18 cellular contexts compared by ENCODE assay signal in genomic region chr20:50098259-50098658, GRCh38. TPM values are rescaled to one million over a fixed set of nuclear protein-coding genes. Genes with fewer than 3 reads are reported as not detected.
DNase-seq lines count a peak whose midpoint lies in the region; ATAC-seq, FAIRE-seq and TF ChIP-seq lines count a peak whose summit lies in the region.
"Had no signal": no experiment of that assay in that cellular context is flagged by ENCODE, and none has a peak within 500 bp of the region (broad histone marks: within the 10 kb centered on the region; RNA-seq: fewer than 3 reads in every experiment).

No MANE protein-coding gene starts in this region.

- H3K4me1 Mint-ChIP-seq in T-helper 1 cell treated with Interleukin-12 subunit alpha and Interleukin-12 subunit beta and Interleukin-4 antibody, amounts not matched to agents 30 μg/mL and 1 μg/mL, for 36 hours (ENCODE audit: low read depth): peaks cover 24% of the 10 kb centered on the region
- peaks cover 41% of the 10 kb centered on the region for H3K4me1 Mint-ChIP-seq in osteocyte (ENCODE audit: unreplicated experiment)

- peaks cover 0 to 16% of the 10 kb centered on the region in 2 donors for H3K36me3 ChIP-seq in esophagus (ENCODE audit: control insufficient read depth in 2 of 2, insufficient read depth in 2 of 2, low read length in 1 of 2)

- FAIRE-seq in frontal cortex (lab: Jason Lieb, UNC): no peak

- no peak overlapping the region for H3K4me3 Mint-ChIP-seq in T-helper 1 cell treated with Interleukin-12 subunit alpha and Interleukin-12 subunit beta and Interleukin-4 antibody, amounts not matched to agents 30 μg/mL and 1 μg/mL, for 36 hours
- H3K4me3 Mint-ChIP-seq in osteocyte (ENCODE audit: unreplicated experiment): no peak overlapping the region
- H3K4me3 Mint-ChIP-seq: activated naive CD4-positive, alpha-beta T cell treated with anti-CD3 and anti-CD28 coated beads, Interleukin-2, amount 10 ng/mL, durations not matched to agents 7 days and 5 days; CD14-positive monocyte; nephron had no signal

- no peak for TF ChIP-seq CTCF in osteocyte (IDR thresholded peaks at IDR 0.05)

- peak overlapping the region; percentile 12 to 33 for H3K27ac ChIP-seq in esophagus (ENCODE audit: low read depth in 2 of 2, low read length in 1 of 2)
- H3K27ac ChIP-seq: 22Rv1 had no signal

- no peaks in the 10 kb centered on the region for H3K9me3 ChIP-seq in esophagus (ENCODE audit: control insufficient read depth in 2 of 2, insufficient read depth in 1 of 2, low read depth in 1 of 2, low read length in 1 of 2)
- H3K9me3 ChIP-seq: thyroid gland had no signal

- H3K27ac Mint-ChIP-seq in T-helper 1 cell treated with Interleukin-12 subunit alpha and Interleukin-12 subunit beta and Interleukin-4 antibody, amounts not matched to agents 30 μg/mL and 1 μg/mL, for 36 hours: peak overlapping the region; percentile 60
- H3K27ac Mint-ChIP-seq in osteocyte (ENCODE audit: unreplicated experiment): peak overlapping the region; percentile 19
- H3K27ac Mint-ChIP-seq: activated naive CD4-positive, alpha-beta T cell treated with anti-CD3 and anti-CD28 coated beads, Interleukin-2, amount 10 ng/mL, durations not matched to agents 7 days and 5 days had no signal

- DNase-seq in T-helper 1 cell (no peak), NCI-H82 (lab: John Stamatoyannopoulos, UW) (peak; percentile 72), osteocyte (ENCODE audit: extremely low spot score, unreplicated experiment) (no peak), NCI-H1930 (lab: John Stamatoyannopoulos, UW) (no peak), frontal cortex (ENCODE audit: low spot score in 2 of 2) (no peak)
- DNase-seq: activated naive CD4-positive, alpha-beta T cell treated with anti-CD3 and anti-CD28 coated beads, Interleukin-2, amount 10 ng/mL, durations not matched to agents 7 days and 5 days; effector CD4-positive, alpha-beta T cell; NCI-H2029; stimulated activated CD4-positive, alpha-beta T cell treated with anti-CD3 and anti-CD28 coated beads, Interleukin-1b, Interleukin-23, amount 100 ng/mL, for 48 hours; thyroid gland had no signal

- no peak for ATAC-seq in GM18867 (IDR thresholded peaks at IDR 0.05; ENCODE audit: unreplicated experiment)
- ATAC-seq: SK-N-SH treated with all-trans-retinoic acid at 6 μM for 48 hours had no signal

- H3K9me3 Mint-ChIP-seq in T-helper 1 cell treated with Interleukin-12 subunit alpha and Interleukin-12 subunit beta and Interleukin-4 antibody, amounts not matched to agents 30 μg/mL and 1 μg/mL, for 36 hours: no peaks in the 10 kb centered on the region
- no peaks in the 10 kb centered on the region for H3K9me3 Mint-ChIP-seq in osteocyte (ENCODE audit: unreplicated experiment)
- H3K9me3 Mint-ChIP-seq: activated naive CD4-positive, alpha-beta T cell treated with anti-CD3 and anti-CD28 coated beads, Interleukin-2, amount 10 ng/mL, durations not matched to agents 7 days and 5 days; CD14-positive monocyte; nephron had no signal

- H3K36me3 Mint-ChIP-seq in T-helper 1 cell treated with Interleukin-12 subunit alpha and Interleukin-12 subunit beta and Interleukin-4 antibody, amounts not matched to agents 30 μg/mL and 1 μg/mL, for 36 hours (ENCODE audit: low read depth): peaks cover 35% of the 10 kb centered on the region
- H3K36me3 Mint-ChIP-seq in osteocyte (ENCODE audit: unreplicated experiment): peaks cover 28% of the 10 kb centered on the region

- H3K27me3 ChIP-seq in esophagus (ENCODE audit: control insufficient read depth in 1 of 2, insufficient read depth in 2 of 2, low read length in 2 of 2): no peaks in the 10 kb centered on the region
- H3K27me3 ChIP-seq: thyroid gland had no signal

- H3K27me3 Mint-ChIP-seq in T-helper 1 cell treated with Interleukin-12 subunit alpha and Interleukin-12 subunit beta and Interleukin-4 antibody, amounts not matched to agents 30 μg/mL and 1 μg/mL, for 36 hours (ENCODE audit: low read depth): no peaks in the 10 kb centered on the region
- no peaks in the 10 kb centered on the region for H3K27me3 Mint-ChIP-seq in osteocyte (ENCODE audit: unreplicated experiment)
- H3K27me3 Mint-ChIP-seq: activated naive CD4-positive, alpha-beta T cell treated with anti-CD3 and anti-CD28 coated beads, Interleukin-2, amount 10 ng/mL, durations not matched to agents 7 days and 5 days had no signal

- peaks cover 0 to 10% of the 10 kb centered on the region in 2 donors for H3K4me1 ChIP-seq in esophagus (ENCODE audit: control insufficient read depth in 2 of 2, insufficient read depth in 2 of 2, low read length in 1 of 2)

- 64 to 79% methylated on average over 2 of the region's 2 CpGs for WGBS in esophagus, 2 donors

- no peak overlapping the region for H3K4me3 ChIP-seq in esophagus (ENCODE audit: low read depth in 1 of 2, low read length in 2 of 2)
- H3K4me3 ChIP-seq: lung, thyroid gland had no signal

RNA-seq across cellular contexts. Expression of gene UBE2V1, which starts 14.7 kb away (rescaled TPM):
- polyA plus RNA-seq in esophagus: 10 to 100 TPM; 57.4 to 73.1 TPM
- total RNA-seq in osteocyte (102 and 106 TPM in 2 replicates), frontal cortex (20.0 TPM)

RNA-seq across cellular contexts. Expression of gene PEDS1, which starts 55.3 kb away (rescaled TPM):
- polyA plus RNA-seq in esophagus: 10 to 100 TPM; 31.5 to 56.2 TPM
- total RNA-seq in osteocyte (61.2 and 63.7 TPM in 2 replicates), frontal cortex (9.4 TPM)
